26 cellular contexts compared by ENCODE assay signal in the genomic region with DNA sequence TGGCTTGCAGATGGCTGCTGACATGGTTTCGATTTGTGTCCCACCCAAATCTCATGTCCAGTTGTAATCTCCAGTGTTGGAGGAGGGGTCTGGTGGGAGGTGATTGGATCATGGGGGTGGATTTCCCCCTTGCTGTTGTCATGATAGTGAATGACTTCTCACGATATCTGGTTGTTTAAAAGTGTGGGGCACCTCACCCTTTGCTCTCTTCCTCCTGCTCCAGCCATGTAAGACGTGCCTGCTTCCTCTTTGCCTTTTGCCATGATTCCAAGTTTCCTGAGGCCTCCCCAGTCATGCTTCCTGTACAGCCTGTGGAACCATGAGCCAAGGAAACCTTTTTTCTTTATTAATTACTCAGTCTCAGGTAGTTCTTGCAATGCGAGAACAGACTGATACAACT.
A peak's percentile ranks its signal among the peaks of the same experiment; 100 is the strongest.
DNase-seq lines count a peak whose midpoint lies in the region; ATAC-seq, FAIRE-seq and TF ChIP-seq lines count a peak whose summit lies in the region.
"Had no signal": no experiment of that assay in that cellular context is flagged by ENCODE, and none has a peak within 500 bp of the region (broad histone marks: within the 10 kb centered on the region; RNA-seq: fewer than 3 reads in every experiment).

No MANE protein-coding gene starts in this region.

- no peak overlapping the region for H3K4me3 ChIP-seq in kidney (ENCODE audit: low read length in 2 of 2)
- H3K4me3 ChIP-seq: A549; BLaER1 treated with 17β-estradiol and CSF1 and Interleukin-3, amounts not matched to agents 10 nM and 100 nM; GM12878; GM23338 had no signal

- no peak for TF ChIP-seq CTCF in chondrocyte (IDR thresholded peaks at IDR 0.05)
- TF ChIP-seq CTCF in kidney (IDR thresholded peaks at IDR 0.05; ENCODE audit: borderline replicate concordance, extremely low read depth, insufficient read depth): no peak

- intact Hi-C loops in posterior vena cava (cut with DNase I) (loop anchor here (10.0 kb wide), 2 partner anchors 86 to 156 kb away; a partner anchor contains a TSS), kidney (cut with DNase I) (no loop called here)

- no peak overlapping the region for H3K27ac ChIP-seq in kidney (ENCODE audit: low read depth in 2 of 2, low read length in 2 of 2)
- H3K27ac ChIP-seq: A549; BLaER1 treated with 17β-estradiol and CSF1 and Interleukin-3, amounts not matched to agents 10 nM and 100 nM had no signal

- no peak for FAIRE-seq in kidney (lab: Jason Lieb, UNC)
- FAIRE-seq: A549, D721Med, GM12878, GM19239 had no signal

- H3K9me3 ChIP-seq in T-helper 17 cell (ENCODE audit: control insufficient read depth, low read length, poor library complexity, severe bottlenecking): no peaks in the 10 kb centered on the region
- no peaks in the 10 kb centered on the region for H3K9me3 ChIP-seq in kidney (ENCODE audit: control insufficient read depth in 1 of 2, low read length in 2 of 2)
- H3K9me3 ChIP-seq: A549, BE2C had no signal

- H3K27me3 Mint-ChIP-seq in T-helper 17 cell (no peaks in the 10 kb centered on the region), chondrocyte (ENCODE audit: low read depth) (no peaks in the 10 kb centered on the region)
- no peaks in the 10 kb centered on the region for H3K27me3 Mint-ChIP-seq in stimulated activated naive CD8-positive, alpha-beta T cell treated with anti-CD3 and anti-CD28 coated beads, Interleukin-15, amount 100 ng/mL, for 72 hours
- H3K27me3 Mint-ChIP-seq: CD4-positive, alpha-beta T cell; CD8-positive, alpha-beta memory T cell had no signal

- DNase-seq in T-helper 17 cell: no peak
- DNase-seq in chondrocyte (ENCODE audit: low spot score): no peak
- peak; percentile 8 for DNase-seq in posterior vena cava (ENCODE audit: low spot score)
- DNase-seq in kidney: no peak
- no peak for DNase-seq in NCI-H526 treated with DMSO at 0.1 percent for 48 hours (lab: John Stamatoyannopoulos, UW)
- DNase-seq in stimulated activated naive CD8-positive, alpha-beta T cell treated with anti-CD3 and anti-CD28 coated beads, Interleukin-15, amount 100 ng/mL, for 72 hours: no peak
- DNase-seq: 8988T; ACHN; AML-193; BE2C; CD4-positive, alpha-beta T cell; CD8-positive, alpha-beta memory T cell; DMS 273 treated with DMSO at 0.1 percent for 48 hours; DMS79; EL; GDM1; H9; HFFc6 had no signal

- H3K9ac ChIP-seq in kidney (ENCODE audit: low read length in 2 of 2): no peak overlapping the region
- H3K9ac ChIP-seq: BLaER1 treated with 17β-estradiol and CSF1 and Interleukin-3, amounts not matched to agents 10 nM and 100 nM had no signal

- H3K4me1 ChIP-seq in kidney (ENCODE audit: control insufficient read depth in 1 of 2, insufficient read depth in 1 of 2, low read depth in 1 of 2, low read length in 2 of 2): no peaks in the 10 kb centered on the region
- H3K4me1 ChIP-seq: A549; BE2C; BLaER1 treated with 17β-estradiol and CSF1 and Interleukin-3, amounts not matched to agents 10 nM and 100 nM had no signal

- no peak overlapping the region for H3K4me3 Mint-ChIP-seq in T-helper 17 cell
- no peak overlapping the region for H3K4me3 Mint-ChIP-seq in chondrocyte (ENCODE audit: unreplicated experiment)
- no peak overlapping the region for H3K4me3 Mint-ChIP-seq in stimulated activated naive CD8-positive, alpha-beta T cell treated with anti-CD3 and anti-CD28 coated beads, Interleukin-15, amount 100 ng/mL, for 72 hours
- H3K4me3 Mint-ChIP-seq: CD14-positive monocyte; CD4-positive, alpha-beta T cell; GM23338; H9; HFFc6 had no signal

- H3K36me3 ChIP-seq in kidney (ENCODE audit: control insufficient read depth in 1 of 2, insufficient read depth in 2 of 2, low read length in 2 of 2): no peaks in the 10 kb centered on the region
- H3K36me3 ChIP-seq: BE2C had no signal

- H3K9me3 Mint-ChIP-seq in chondrocyte (ENCODE audit: low read depth): peaks cover 2% of the 10 kb centered on the region
- H3K9me3 Mint-ChIP-seq in stimulated activated naive CD8-positive, alpha-beta T cell treated with anti-CD3 and anti-CD28 coated beads, Interleukin-15, amount 100 ng/mL, for 72 hours: peaks cover 0 to 6% of the 10 kb centered on the region in 2 donors
- H3K9me3 Mint-ChIP-seq: CD4-positive, alpha-beta T cell; CD8-positive, alpha-beta memory T cell; GM23338; H9; HFFc6 had no signal

- peak overlapping the region; percentile 69 for H3K27ac Mint-ChIP-seq in T-helper 17 cell
- peak overlapping the region; percentile 10 for H3K27ac Mint-ChIP-seq in chondrocyte (ENCODE audit: unreplicated experiment)
- no peak overlapping the region for H3K27ac Mint-ChIP-seq in stimulated activated naive CD8-positive, alpha-beta T cell treated with anti-CD3 and anti-CD28 coated beads, Interleukin-15, amount 100 ng/mL, for 72 hours
- H3K27ac Mint-ChIP-seq: CD4-positive, alpha-beta T cell; GM23338; H9; HFFc6 had no signal

- no peak for ATAC-seq in T-helper 17 cell
- no peak for ATAC-seq in stimulated activated naive CD8-positive, alpha-beta T cell treated with anti-CD3 and anti-CD28 coated beads, Interleukin-15, amount 100 ng/mL, for 72 hours
- ATAC-seq: A549, GM12878, GM23338, HCT116 had no signal

- H3K36me3 Mint-ChIP-seq in T-helper 17 cell (ENCODE audit: low read depth): no peaks in the 10 kb centered on the region
- H3K36me3 Mint-ChIP-seq in chondrocyte (ENCODE audit: low read depth): no peaks in the 10 kb centered on the region

- H3K4me1 Mint-ChIP-seq in T-helper 17 cell: peaks cover 34% of the 10 kb centered on the region
- H3K4me1 Mint-ChIP-seq in chondrocyte (ENCODE audit: low read depth): peaks cover 17% of the 10 kb centered on the region
- H3K4me1 Mint-ChIP-seq in stimulated activated naive CD8-positive, alpha-beta T cell treated with anti-CD3 and anti-CD28 coated beads, Interleukin-15, amount 100 ng/mL, for 72 hours: no peaks in the 10 kb centered on the region
- H3K4me1 Mint-ChIP-seq: CD14-positive monocyte had no signal

Comparison
In these comparisons a context has a peak if more than half of its experiments do, and no peak if none do; other contexts are left out.
1. H3K27ac Mint-ChIP-seq: peak in T-helper 17 cell (single experiment) and chondrocyte (single experiment); none in stimulated activated naive CD8-positive, alpha-beta T cell treated with anti-CD3 and anti-CD28 coated beads, Interleukin-15, amount 100 ng/mL, for 72 hours (0 of 2).